ENCODE assay signal across 24 cellular contexts in genomic region chr2:63791387-63791786, GRCh38. TPM values are rescaled to one million over a fixed set of nuclear protein-coding genes. Genes with fewer than 3 reads are reported as not detected.
DNase-seq lines count a peak whose midpoint lies in the region; ATAC-seq and TF ChIP-seq lines count a peak whose summit lies in the region.
"Had no signal": no experiment of that assay in that cellular context is flagged by ENCODE, and none has a peak within 500 bp of the region (broad histone marks: within the 10 kb centered on the region; RNA-seq: fewer than 3 reads in every experiment).

No MANE protein-coding gene starts in this region.

- H3K9ac ChIP-seq in fibroblast of lung (ENCODE audit: insufficient read depth, low read length): no peak overlapping the region
- H3K9ac ChIP-seq: BLaER1 had no signal

- peak; percentile 77 for DNase-seq in NCI-H226
- DNase-seq in fibroblast of lung (ENCODE audit: low read depth in 2 of 2): no peak
- DNase-seq in psoas muscle: no peak
- no peak for DNase-seq in activated CD4-positive, alpha-beta T cell treated with anti-CD3 and anti-CD28 coated beads for 1 hour
- no peak for DNase-seq in NCI-H1417 (lab: John Stamatoyannopoulos, UW)
- DNase-seq in A673 (ENCODE audit: low spot score): no peak
- DNase-seq in midbrain (lab: John Stamatoyannopoulos, UW): no peak
- DNase-seq: activated B cell treated with CpG ODN at 0.5 μM for 24 hours; activated CD8-positive, alpha-beta memory T cell treated with anti-CD3 and anti-CD28 coated beads, Interleukin-2, amount 10 ng/mL, durations not matched to agents 7 days and 5 days; activated T-cell treated with anti-CD3 and anti-CD28 coated beads, Interleukin-2, amount 50 U/mL, for 4 hours; immature natural killer cell; naive thymus-derived CD8-positive, alpha-beta T cell; NCI-H1092 treated with DMSO at 0.1 percent for 48 hours; NCI-H187 treated with DMSO at 0.1 percent for 48 hours; NCI-H2171 treated with DMSO at 0.1 percent for 48 hours; NCI-H524 treated with DMSO at 0.1 percent for 48 hours; nucleus accumbens; OCI-M1; small intestine; stimulated activated naive CD4-positive, alpha-beta T cell treated with Interleukin-2 at 50 U/mL for 16 hours had no signal

- no TSS peak for BruUV-seq in A673 (replicated peaks; lab: Mats Ljungman, UMichigan)

- no peaks in the 10 kb centered on the region for H3K27me3 ChIP-seq in ACC112 (ENCODE audit: insufficient read depth, low read length)
- no peaks in the 10 kb centered on the region for H3K27me3 ChIP-seq in fibroblast of lung (ENCODE audit: control insufficient read depth, insufficient read depth, low read length)
- no peaks in the 10 kb centered on the region for H3K27me3 ChIP-seq in psoas muscle (ENCODE audit: insufficient read depth in 3 of 3, low read length in 2 of 3)
- H3K27me3 ChIP-seq in A673 (replicated peaks; ENCODE audit: insufficient read depth, low read depth, low read length, poor library complexity): no peaks in the 10 kb centered on the region
- H3K27me3 ChIP-seq: BLaER1 had no signal

- no peak overlapping the region for H3K4me2 ChIP-seq in fibroblast of lung (ENCODE audit: extremely low read depth, insufficient read depth, low read length)
- H3K4me2 ChIP-seq: BLaER1 had no signal

- H3K36me3 ChIP-seq in ACC112 (ENCODE audit: insufficient read depth, low read length) (no peaks in the 10 kb centered on the region), fibroblast of lung (ENCODE audit: control insufficient read depth, insufficient read depth, low read length) (no peaks in the 10 kb centered on the region), psoas muscle (ENCODE audit: insufficient read depth in 1 of 2, low read depth in 1 of 2) (no peaks in the 10 kb centered on the region), A673 (ENCODE audit: insufficient read depth, low read length, poor library complexity, severe bottlenecking) (no peaks in the 10 kb centered on the region)
- H3K36me3 ChIP-seq: BLaER1 had no signal

- ATAC-seq in psoas muscle: peak in 2 of 4 donors; percentile 26 to 30
- ATAC-seq: activated CD8-positive, alpha-beta memory T cell treated with anti-CD3 and anti-CD28 coated beads, Interleukin-2, amount 10 ng/mL, durations not matched to agents 7 days and 5 days; activated T-cell treated with anti-CD3 and anti-CD28 coated beads, Interleukin-2, amount 50 U/mL, for 4 hours; GM12878; K562; naive thymus-derived CD8-positive, alpha-beta T cell had no signal

- 79 to 90% (median 84%) methylated on average over 1 of the region's 1 CpG for WGBS in psoas muscle, 3 donors

- intact Hi-C loops in psoas muscle (cut with DNase I): no loop called here
- intact Hi-C loops in A673 (cut with micrococcal nuclease; ENCODE audit: unreplicated experiment): no loop called here

- TF ChIP-seq CTCF in fibroblast of lung (conservative IDR thresholded peaks at IDR 0.05 in 1 of 2, IDR thresholded peaks at IDR 0.05 in 1 of 2; ENCODE audit: low read depth in 1 of 2, low read length in 2 of 2) (no peak), psoas muscle (IDR thresholded peaks at IDR 0.05) (no peak), A673 (conservative IDR thresholded peaks at IDR 0.05; ENCODE audit: low read depth, low read length) (no peak)

- H3K4me1 ChIP-seq in ACC112 (ENCODE audit: control insufficient read depth, insufficient read depth, low read length, unreplicated experiment) (peaks cover 60% of the 10 kb centered on the region), fibroblast of lung (ENCODE audit: control insufficient read depth, extremely low read depth, insufficient read depth, low read length) (peaks cover 24% of the 10 kb centered on the region), psoas muscle (peaks cover 29% of the 10 kb centered on the region), A673 (ENCODE audit: insufficient read depth, low read length, poor library complexity, severe bottlenecking) (no peaks in the 10 kb centered on the region)
- H3K4me1 ChIP-seq: BLaER1 had no signal

- H3K4me3 ChIP-seq in ACC112 (ENCODE audit: low read depth, low read length) (peak overlapping the region; percentile 35; the same call in 1 of the 2 replicates), fibroblast of lung (replicated peaks in 1 of 4; ENCODE audit: control extremely low read depth in 1 of 4, insufficient read depth in 1 of 4, low read depth in 3 of 4, low read length in 4 of 4) (no peak overlapping the region), psoas muscle (no peak overlapping the region), A673 (ENCODE audit: low read depth, low read length, poor library complexity, severe bottlenecking) (no peak overlapping the region)
- H3K4me3 ChIP-seq: BLaER1, GM12878, K562 had no signal

- H2AFZ ChIP-seq in ACC112 (ENCODE audit: low read length, unreplicated experiment) (peak overlapping the region; percentile 69), fibroblast of lung (ENCODE audit: low read length) (no peak overlapping the region)

- CTCF ChIA-PET in A673 (lab: Charles Lee): no interaction called here

- H3K27ac ChIP-seq in ACC112 (ENCODE audit: low read depth, low read length) (peak overlapping the region; percentile 97), fibroblast of lung (ENCODE audit: insufficient read depth, low read length) (peak overlapping the region; percentile 72), psoas muscle (peak overlapping the region; percentile 33), A673 (ENCODE audit: low read depth, low read length, poor library complexity, severe bottlenecking) (no peak overlapping the region)
- H3K27ac ChIP-seq: BLaER1 had no signal

- no peaks in the 10 kb centered on the region for H4K20me1 ChIP-seq in fibroblast of lung (ENCODE audit: control insufficient read depth, extremely low read depth, insufficient read depth, low read length)
- H4K20me1 ChIP-seq: BLaER1 had no signal

- POLR2A ChIA-PET in A673 (lab: Charles Lee; ENCODE audit: low non-redundant PET): no interaction called here

- H3K79me2 ChIP-seq in ACC112 (ENCODE audit: control insufficient read depth, insufficient read depth, low read length, unreplicated experiment): no peaks in the 10 kb centered on the region
- H3K79me2 ChIP-seq in fibroblast of lung (ENCODE audit: control insufficient read depth, insufficient read depth, low read length): no peaks in the 10 kb centered on the region

- H3K9me3 ChIP-seq in fibroblast of lung (ENCODE audit: control insufficient read depth, insufficient read depth, low read depth, low read length): no peaks in the 10 kb centered on the region
- no peaks in the 10 kb centered on the region for H3K9me3 ChIP-seq in psoas muscle
- no peaks in the 10 kb centered on the region for H3K9me3 ChIP-seq in A673 (ENCODE audit: low read depth, low read length, poor library complexity, severe bottlenecking)
- H3K9me3 ChIP-seq: BLaER1 had no signal

RNA-seq across cellular contexts. Expression of gene UGP2, which starts 50.3 kb away (rescaled TPM):
- total RNA-seq in fibroblast of lung: 77.8 and 81.2 TPM in 2 replicates
- 120 and 180 TPM in 2 replicates for polyA plus RNA-seq in fibroblast of lung
- 111 and 148 TPM in 2 replicates for polyA plus RNA-seq in fibroblast of lung (2012)
- 0.94 and 3.5 TPM in 2 replicates for polyA minus RNA-seq in fibroblast of lung (ENCODE audit: low replicate concordance)
- total RNA-seq in psoas muscle: 100 to 1,000 TPM; 402 to 903 (median 596) TPM
- polyA plus RNA-seq in psoas muscle: 100 to 1,000 TPM; 391 to 656 (median 520) TPM
- total RNA-seq in A673 (2021): 60.3 and 70.4 TPM in 2 replicates
